17 cellular contexts compared by ENCODE assay signal in the genomic region with DNA sequence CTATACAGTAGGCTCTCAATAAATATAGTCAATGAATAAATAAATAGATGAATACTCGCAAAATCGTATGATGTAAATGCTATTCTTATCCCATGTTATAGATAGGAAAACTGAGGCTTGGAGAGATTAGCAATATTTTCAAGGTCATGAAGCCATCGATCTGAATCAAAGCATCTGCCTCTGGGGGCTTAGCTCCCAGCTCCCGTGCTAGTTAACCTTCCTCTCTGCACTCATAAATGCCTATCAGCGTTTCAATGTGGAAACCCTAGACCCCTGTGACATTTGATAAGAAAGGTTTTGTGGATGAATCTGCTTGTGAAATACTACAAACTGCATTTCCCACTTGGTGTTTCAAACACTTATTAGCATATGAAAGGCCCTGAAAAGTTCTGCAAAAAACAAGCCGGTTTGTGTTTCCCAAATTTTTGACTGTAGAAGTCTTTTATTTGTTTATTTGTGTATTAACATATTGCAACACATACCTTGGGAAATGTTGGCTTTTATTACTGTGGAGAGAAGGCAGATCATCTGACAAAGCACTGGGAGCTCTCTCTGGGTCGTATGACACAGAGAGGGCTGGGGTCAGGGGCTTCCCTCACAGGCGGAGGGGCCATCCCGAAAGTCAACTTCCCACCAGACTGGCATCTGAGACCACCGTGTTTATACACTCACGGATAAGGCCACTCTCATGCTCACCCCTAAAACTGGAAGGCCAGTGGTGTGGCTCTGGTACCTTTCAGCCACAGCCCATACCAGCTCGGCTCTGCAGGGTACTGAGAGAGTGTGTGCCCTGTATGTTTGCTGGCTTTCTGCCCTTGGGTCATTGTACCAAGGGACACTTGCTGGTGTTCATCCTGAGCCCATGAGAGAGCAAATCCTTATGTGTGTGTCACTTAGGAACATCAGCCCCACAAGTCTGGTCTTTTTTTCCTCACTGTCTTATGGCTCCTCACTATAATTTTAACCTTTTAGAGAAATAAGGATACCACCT. TPM values are rescaled to one million over a fixed set of nuclear protein-coding genes. Genes with fewer than 3 reads are reported as not detected.
DNase-seq lines count a peak whose midpoint lies in the region; ATAC-seq and TF ChIP-seq lines count a peak whose summit lies in the region.
"Had no signal": no experiment of that assay in that cellular context is flagged by ENCODE, and none has a peak within 500 bp of the region (broad histone marks: within the 10 kb centered on the region; RNA-seq: fewer than 3 reads in every experiment).

No MANE protein-coding gene starts in this region.

- DNase-seq in cardiac septum (ENCODE audit: low spot score) (peak; percentile 7), heart left ventricle (no peak), choroid plexus epithelial cell (ENCODE audit: low read depth) (peak; percentile 18), mesenchymal stem cell (peak; percentile 36), vagina (ENCODE audit: extremely low spot score in 2 of 2) (no peak), NCI-H2081 (lab: John Stamatoyannopoulos, UW) (no peak), Right ventricle myocardium superior (no peak)
- DNase-seq in stimulated activated CD4-positive, alpha-beta T cell treated with anti-CD3 and anti-CD28 coated beads, Interleukin-15, amount 100 ng/mL, for 24 hours, result no peak
- DNase-seq: 8988T; CD4-positive, alpha-beta memory T cell; MV-4-11; NCI-H1417 treated with DMSO at 0.1 percent for 48 hours; NCI-H1930; NCI-H510A treated with DMSO at 0.1 percent for 48 hours had no signal

- H3K18ac ChIP-seq in mesenchymal stem cell (ENCODE audit: low read depth in 1 of 2, low read length in 2 of 2), result no peak overlapping the region

- no peak overlapping the region for H3K4me2 ChIP-seq in mesenchymal stem cell (ENCODE audit: low read length, poor library complexity, severe bottlenecking)

- no peak overlapping the region for H3K14ac ChIP-seq in mesenchymal stem cell (ENCODE audit: low read length in 2 of 2)

- H2BK5ac ChIP-seq in mesenchymal stem cell (ENCODE audit: low read depth, low read length, poor library complexity, severe bottlenecking), result no peak overlapping the region

- intact Hi-C loops in cardiac septum (cut with DNase I), result no loop called here
- intact Hi-C loops in heart left ventricle (cut with DNase I), result loop anchor here in 1 of 10 donors (5.0 kb wide), 1 partner anchor 33 kb away; no protein-coding TSS in a partner anchor
- intact Hi-C loops in vagina (cut with DNase I), result no loop called here
- intact Hi-C loops in Right ventricle myocardium superior (cut with DNase I), result no loop called here

- no peak overlapping the region for H4K8ac ChIP-seq in mesenchymal stem cell (ENCODE audit: low read length)

- no peak overlapping the region for H3K27ac ChIP-seq in heart left ventricle
- no peak overlapping the region for H3K27ac ChIP-seq in mesenchymal stem cell (ENCODE audit: low read length, poor library complexity, severe bottlenecking)
- H3K27ac ChIP-seq in vagina, result peak overlapping the region; percentile 70

- no peaks in the 10 kb centered on the region for H3K4me1 ChIP-seq in heart left ventricle
- no peaks in the 10 kb centered on the region for H3K4me1 ChIP-seq in mesenchymal stem cell (ENCODE audit: control insufficient read depth, insufficient read depth, low read depth, low read length)
- H3K4me1 ChIP-seq in vagina, result no peaks in the 10 kb centered on the region
- H3K4me1 ChIP-seq: HAP-1 had no signal

- H3K36me3 ChIP-seq in heart left ventricle (no peaks in the 10 kb centered on the region), mesenchymal stem cell (ENCODE audit: control insufficient read depth in 1 of 2, insufficient read depth in 2 of 2, low read depth in 1 of 2, low read length in 2 of 2) (no peaks in the 10 kb centered on the region), vagina (no peaks in the 10 kb centered on the region)
- H3K36me3 ChIP-seq: HAP-1 had no signal

- no peaks in the 10 kb centered on the region for H3K79me1 ChIP-seq in mesenchymal stem cell (replicated peaks; ENCODE audit: low read length, poor library complexity, severe bottlenecking)

- H3K23ac ChIP-seq in mesenchymal stem cell (ENCODE audit: low read length in 2 of 2), result no peak overlapping the region

- whole genome bisulfite sequencing in heart left ventricle, 4 donors, result 44 to 55% (median 52%) methylated on average over 12 of the region's 12 CpGs
- WGBS in mesenchymal stem cell, result 70% methylated on average over 9 of the region's 12 CpGs

- H3K27me3 ChIP-seq in heart left ventricle (peaks cover 0 to 20% (median 0%) of the 10 kb centered on the region in 9 donors), mesenchymal stem cell (ENCODE audit: control insufficient read depth in 1 of 2, insufficient read depth in 1 of 2, low read length in 2 of 2) (peaks cover 69 to 75% of the 10 kb centered on the region in 2 experiments), vagina (no peaks in the 10 kb centered on the region)

- no peak overlapping the region for H3K4ac ChIP-seq in mesenchymal stem cell (ENCODE audit: low read depth in 1 of 2, low read length in 2 of 2)

- TF ChIP-seq CTCF in heart left ventricle (IDR thresholded peaks at IDR 0.05) (no peak), choroid plexus epithelial cell (conservative IDR thresholded peaks at IDR 0.05; ENCODE audit: low read depth, low read length) (no peak), vagina (IDR thresholded peaks at IDR 0.05) (no peak)

- no peak for ATAC-seq in heart left ventricle
- no peak for ATAC-seq in Right ventricle myocardium superior (ENCODE audit: poor library complexity)

- no peak overlapping the region for H2BK15ac ChIP-seq in mesenchymal stem cell (ENCODE audit: low read depth, poor library complexity, severe bottlenecking)

- no peak for TF ChIP-seq POLR2A in heart left ventricle (IDR thresholded peaks at IDR 0.05)
- no peak for TF ChIP-seq POLR2A in vagina (IDR thresholded peaks at IDR 0.05)

- H2AK5ac ChIP-seq in mesenchymal stem cell (ENCODE audit: low read length, severe bottlenecking), result no peak overlapping the region

- H2BK120ac ChIP-seq in mesenchymal stem cell (ENCODE audit: low read depth, low read length), result no peak overlapping the region

- no peak overlapping the region for H2BK12ac ChIP-seq in mesenchymal stem cell (ENCODE audit: low read length in 2 of 2)

- H3K9me3 ChIP-seq in heart left ventricle (no peaks in the 10 kb centered on the region), mesenchymal stem cell (ENCODE audit: control insufficient read depth, low read length) (no peaks in the 10 kb centered on the region), vagina (no peaks in the 10 kb centered on the region)
- H3K9me3 ChIP-seq: HAP-1 had no signal

- H2AFZ ChIP-seq in mesenchymal stem cell (ENCODE audit: low read depth, low read length), result no peak overlapping the region

- H3K9ac ChIP-seq in mesenchymal stem cell (ENCODE audit: low read length), result no peak overlapping the region

- no peak overlapping the region for H3K4me3 ChIP-seq in heart left ventricle
- H3K4me3 ChIP-seq in choroid plexus epithelial cell (ENCODE audit: low read depth, low read length), result no peak overlapping the region
- no peak overlapping the region for H3K4me3 ChIP-seq in mesenchymal stem cell (ENCODE audit: insufficient read depth in 1 of 2, low read depth in 1 of 2, low read length in 2 of 2)
- no peak overlapping the region for H3K4me3 ChIP-seq in vagina
- H3K4me3 ChIP-seq: HAP-1 had no signal

- H4K91ac ChIP-seq in mesenchymal stem cell (ENCODE audit: low read length), result no peak overlapping the region

RNA-seq across cellular contexts. Expression of gene PROK1, which starts 1.0 kb away (rescaled TPM):
- total RNA-seq in cardiac septum (0.46 TPM), heart left ventricle (1 to 10 TPM in 1 of 9 donors, under 1 TPM in 4, not detected in 4; 0.23 to 2.1 (median 0.40) TPM), vagina (7.4 TPM), Right ventricle myocardium superior (not detected)
- polyA plus RNA-seq in heart left ventricle, result 1 to 10 TPM in 1 of 2 donors, under 1 TPM in 1; 0.07 to 3.4 TPM
- 0.17 TPM for polyA plus RNA-seq in mesenchymal stem cell (2013, experiment 1 of 2)
- 0.11 TPM for polyA plus RNA-seq in mesenchymal stem cell (2013, experiment 2 of 2)
- total RNA-seq: CD4-positive, alpha-beta memory T cell; HT1080 had no signal
- polyA plus RNA-seq: BJ; CD4-positive, alpha-beta memory T cell had no signal

RNA-seq across cellular contexts. Expression of gene LAMTOR5, which starts 42.5 kb away (rescaled TPM):
- total RNA-seq in cardiac septum, result 195 TPM
- total RNA-seq in heart left ventricle, result 100 to 1,000 TPM; 130 to 267 (median 221) TPM
- 100 to 1,000 TPM; 510 to 549 TPM for polyA plus RNA-seq in heart left ventricle
- 272 TPM for polyA plus RNA-seq in mesenchymal stem cell (2013, experiment 1 of 2)
- polyA plus RNA-seq in mesenchymal stem cell (2013, experiment 2 of 2), result 279 TPM
- total RNA-seq in vagina, result 66.5 TPM
- 256 TPM for total RNA-seq in Right ventricle myocardium superior

RNA-seq across cellular contexts. Expression of gene SLC16A4, which starts 59.1 kb away (rescaled TPM):
- total RNA-seq in cardiac septum (2.3 TPM), heart left ventricle (1 to 10 TPM; 1.6 to 4.8 (median 2.3) TPM), vagina (6.4 TPM), Right ventricle myocardium superior (3.4 TPM)
- 1 to 10 TPM in 1 of 2 donors, under 1 TPM in 1; 1.00 to 1.9 TPM for polyA plus RNA-seq in heart left ventricle
- polyA plus RNA-seq in mesenchymal stem cell (2013, experiment 1 of 2), result 11.9 TPM
- polyA plus RNA-seq in mesenchymal stem cell (2013, experiment 2 of 2), result 12.4 TPM

Comparison
In these comparisons a context has a peak if more than half of its experiments do, and no peak if none do; other contexts are left out.
1. DNase-seq: peak in cardiac septum (single experiment), choroid plexus epithelial cell (single experiment) and mesenchymal stem cell (single experiment); none in heart left ventricle (0 of 5), vagina (0 of 2), stimulated activated CD4-positive, alpha-beta T cell treated with anti-CD3 and anti-CD28 coated beads, Interleukin-15, amount 100 ng/mL, for 24 hours (single experiment), NCI-H2081 (0 of 2) and Right ventricle myocardium superior (single experiment).